In the genomic region with DNA sequence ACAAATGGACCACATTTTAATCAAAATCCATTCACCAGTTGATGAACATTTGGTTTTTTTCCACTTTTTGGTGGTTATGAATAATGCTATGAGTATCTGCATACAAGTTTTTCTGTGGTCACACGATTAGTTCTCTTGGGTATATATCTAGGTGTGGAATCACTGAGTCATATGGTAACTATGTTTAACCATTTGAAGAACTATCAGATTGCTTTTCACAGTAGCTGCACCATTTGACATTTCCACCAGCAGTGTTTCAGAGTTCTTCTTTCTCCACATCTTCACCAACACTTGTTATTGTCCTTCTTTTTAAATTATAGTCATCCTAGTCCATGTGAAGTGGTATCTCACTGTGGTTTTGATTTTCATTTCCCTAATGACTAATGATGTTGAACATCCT, we compare ENCODE assay signal across 13 cellular contexts. TPM values are rescaled to one million over a fixed set of nuclear protein-coding genes. Genes with fewer than 3 reads are reported as not detected.
DNase-seq lines count a peak whose midpoint lies in the region; ATAC-seq and TF ChIP-seq lines count a peak whose summit lies in the region.
"Had no signal": no experiment of that assay in that cellular context is flagged by ENCODE, and none has a peak within 500 bp of the region (broad histone marks: within the 10 kb centered on the region; RNA-seq: fewer than 3 reads in every experiment).

No MANE protein-coding gene starts in this region.

- no peak for TF ChIP-seq POLR2A in breast epithelium (IDR thresholded peaks at IDR 0.05)

- H3K23ac ChIP-seq in neuronal stem cell (ENCODE audit: low read depth, low read length, poor library complexity), result no peak overlapping the region

- H2BK5ac ChIP-seq in neuronal stem cell (ENCODE audit: low read length), result no peak overlapping the region

- no peak overlapping the region for H3K4ac ChIP-seq in neuronal stem cell (ENCODE audit: low read length)

- POLR2A ChIA-PET in MCF 10A (lab: Yijun Ruan, JAX), result interaction anchor here (0.6 to 5.5 kb wide), 12 partner anchors 9 to 609 kb away, joined by 3 to 35 read pairs (median 4); a partner anchor contains a TSS

- H2BK15ac ChIP-seq in neuronal stem cell (ENCODE audit: low read length), result no peak overlapping the region

- no CpG with 5 or more reads among the region's 1 CpG for WGBS in neuronal stem cell (ENCODE audit: extremely low coverage in 2 of 2, insufficient read length in 2 of 2, insufficient replicate concordance in 1 of 2), 2 donors

- H2BK12ac ChIP-seq in neuronal stem cell (ENCODE audit: low read length), result no peak overlapping the region

- H3K27me3 ChIP-seq in breast epithelium, result no peaks in the 10 kb centered on the region
- no peaks in the 10 kb centered on the region for H3K27me3 ChIP-seq in neuronal stem cell (ENCODE audit: control insufficient read depth in 3 of 3, insufficient read depth in 3 of 3, low read depth in 1 of 3, low read length in 3 of 3)

- H3K18ac ChIP-seq in neuronal stem cell (ENCODE audit: low read length), result no peak overlapping the region

- no peak overlapping the region for H2AK5ac ChIP-seq in neuronal stem cell (ENCODE audit: low read depth, low read length)

- no peaks in the 10 kb centered on the region for H3K79me1 ChIP-seq in neuronal stem cell (ENCODE audit: low read depth, low read length)

- H3K4me1 ChIP-seq in breast epithelium (no peaks in the 10 kb centered on the region), neuronal stem cell (ENCODE audit: control insufficient read depth in 2 of 2, insufficient read depth in 1 of 2, low read depth in 1 of 2, low read length in 2 of 2) (no peaks in the 10 kb centered on the region)

- H4K91ac ChIP-seq in neuronal stem cell (ENCODE audit: low read depth, low read length, poor library complexity), result no peak overlapping the region

- H3K27me3 Mint-ChIP-seq in MCF 10A (ENCODE audit: insufficient read depth, unreplicated experiment) (no peaks in the 10 kb centered on the region), glutamatergic neuron (ENCODE audit: unreplicated experiment) (no peaks in the 10 kb centered on the region)
- H3K27me3 Mint-ChIP-seq in T-helper 1 cell treated with Interleukin-12 subunit alpha and Interleukin-12 subunit beta and Interleukin-4 antibody, amounts not matched to agents 30 μg/mL and 1 μg/mL, for 36 hours (ENCODE audit: low read depth), result no peaks in the 10 kb centered on the region
- peaks cover 10% of the 10 kb centered on the region for H3K27me3 Mint-ChIP-seq in stimulated activated naive CD8-positive, alpha-beta T cell treated with anti-CD3 and anti-CD28 coated beads, Interleukin-15, amount 100 ng/mL, for 72 hours

- H3K36me3 ChIP-seq in breast epithelium (no peaks in the 10 kb centered on the region), neuronal stem cell (replicated peaks in 1 of 2; ENCODE audit: control insufficient read depth in 2 of 2, insufficient read depth in 2 of 2, low read length in 2 of 2) (no peaks in the 10 kb centered on the region)

- H3K36me3 Mint-ChIP-seq in MCF 10A (ENCODE audit: insufficient read depth, unreplicated experiment), result peaks cover under 1% of the 10 kb centered on the region
- no peaks in the 10 kb centered on the region for H3K36me3 Mint-ChIP-seq in T-helper 1 cell treated with Interleukin-12 subunit alpha and Interleukin-12 subunit beta and Interleukin-4 antibody, amounts not matched to agents 30 μg/mL and 1 μg/mL, for 36 hours (ENCODE audit: low read depth)
- H3K36me3 Mint-ChIP-seq in glutamatergic neuron (ENCODE audit: unreplicated experiment), result peaks cover 6% of the 10 kb centered on the region
- H3K36me3 Mint-ChIP-seq: CD4-positive, CD25-positive, alpha-beta regulatory T cell had no signal

- intact Hi-C loops in MCF 10A (cut with micrococcal nuclease) (loop anchor here (1.0 to 5.0 kb wide), 2 partner anchors 33 to 50 kb away; a partner anchor contains a TSS), breast epithelium (cut with DNase I; ENCODE audit: low total_unique reads) (no loop called here)

- H4K8ac ChIP-seq in neuronal stem cell (ENCODE audit: low read depth, low read length), result no peak overlapping the region

- H3K9me3 ChIP-seq in breast epithelium (no peaks in the 10 kb centered on the region), neuronal stem cell (replicated peaks in 1 of 2; ENCODE audit: control insufficient read depth in 2 of 2, insufficient read depth in 1 of 2, low read depth in 1 of 2, low read length in 2 of 2) (no peaks in the 10 kb centered on the region)
- H3K9me3 ChIP-seq: mucosa of descending colon had no signal

- H3K4me2 ChIP-seq in neuronal stem cell (ENCODE audit: insufficient read depth, low read length, poor library complexity, severe bottlenecking), result no peak overlapping the region

- H3K4me3 ChIP-seq in breast epithelium (no peak overlapping the region), neuronal stem cell (ENCODE audit: low read length in 2 of 2) (no peak overlapping the region)
- H3K4me3 ChIP-seq: mucosa of descending colon had no signal

- no peaks in the 10 kb centered on the region for H3K9me3 Mint-ChIP-seq in MCF 10A (ENCODE audit: unreplicated experiment)
- H3K9me3 Mint-ChIP-seq in T-helper 1 cell treated with Interleukin-12 subunit alpha and Interleukin-12 subunit beta and Interleukin-4 antibody, amounts not matched to agents 30 μg/mL and 1 μg/mL, for 36 hours, result peaks cover 21% of the 10 kb centered on the region
- H3K9me3 Mint-ChIP-seq in stimulated activated naive CD8-positive, alpha-beta T cell treated with anti-CD3 and anti-CD28 coated beads, Interleukin-15, amount 100 ng/mL, for 72 hours, result peaks cover 4 to 9% of the 10 kb centered on the region in 2 donors
- H3K9me3 Mint-ChIP-seq in glutamatergic neuron (ENCODE audit: unreplicated experiment), result peaks cover 2% of the 10 kb centered on the region

- BruUV-seq in MCF 10A (replicated peaks; lab: Mats Ljungman, UMichigan), result no TSS peak

- TF ChIP-seq CTCF in MCF 10A (IDR thresholded peaks at IDR 0.05; ENCODE audit: unreplicated experiment) (no peak), breast epithelium (IDR thresholded peaks at IDR 0.05) (no peak), glutamatergic neuron (IDR thresholded peaks at IDR 0.05; ENCODE audit: partially characterized antibody, unreplicated experiment) (no peak)

- H3K4me1 Mint-ChIP-seq in MCF 10A (ENCODE audit: insufficient read depth, unreplicated experiment) (peaks cover 26% of the 10 kb centered on the region), glutamatergic neuron (ENCODE audit: low read depth, unreplicated experiment) (no peaks in the 10 kb centered on the region)
- peaks cover 11% of the 10 kb centered on the region for H3K4me1 Mint-ChIP-seq in T-helper 1 cell treated with Interleukin-12 subunit alpha and Interleukin-12 subunit beta and Interleukin-4 antibody, amounts not matched to agents 30 μg/mL and 1 μg/mL, for 36 hours (ENCODE audit: low read depth)
- peaks cover 43% of the 10 kb centered on the region for H3K4me1 Mint-ChIP-seq in stimulated activated naive CD8-positive, alpha-beta T cell treated with anti-CD3 and anti-CD28 coated beads, Interleukin-15, amount 100 ng/mL, for 72 hours

- no peak overlapping the region for H3K9ac ChIP-seq in neuronal stem cell (ENCODE audit: low read depth, low read length, poor library complexity)

- DNase-seq in MCF 10A (ENCODE audit: unreplicated experiment), result peak; percentile 58
- DNase-seq in breast epithelium (ENCODE audit: low spot score in 2 of 2), result no peak
- DNase-seq in fibroblast of gingiva (ENCODE audit: low read depth), result peak; percentile 52
- peak in 1 of 2 donors; percentile 43 for DNase-seq in stimulated activated naive CD8-positive, alpha-beta T cell treated with anti-CD3 and anti-CD28 coated beads, Interleukin-15, amount 100 ng/mL, for 72 hours
- DNase-seq in glutamatergic neuron, result no peak
- DNase-seq in DMS53 treated with DMSO at 0.1 percent for 48 hours (lab: John Stamatoyannopoulos, UW; ENCODE audit: unreplicated experiment), result no peak
- no peak for DNase-seq in neuronal stem cell (ENCODE audit: low spot score)
- DNase-seq: hippocampal formation, mucosa of descending colon, NCI-H187, RPMI8226 had no signal

- no peak overlapping the region for H2AFZ ChIP-seq in neuronal stem cell (ENCODE audit: low read length)

- H3K14ac ChIP-seq in neuronal stem cell (ENCODE audit: low read length), result no peak overlapping the region

- peak; percentile 85 for ATAC-seq in stimulated activated naive CD8-positive, alpha-beta T cell treated with anti-CD3 and anti-CD28 coated beads, Interleukin-15, amount 100 ng/mL, for 72 hours
- ATAC-seq: mucosa of descending colon had no signal

- H3K27ac ChIP-seq in breast epithelium, result no peak overlapping the region
- H3K27ac ChIP-seq in neuronal stem cell (replicated peaks; ENCODE audit: low read length), result no peak overlapping the region

- H3K4me3 Mint-ChIP-seq in MCF 10A (ENCODE audit: unreplicated experiment) (peak overlapping the region; percentile 32), glutamatergic neuron (ENCODE audit: unreplicated experiment) (no peak overlapping the region)
- H3K4me3 Mint-ChIP-seq in T-helper 1 cell treated with Interleukin-12 subunit alpha and Interleukin-12 subunit beta and Interleukin-4 antibody, amounts not matched to agents 30 μg/mL and 1 μg/mL, for 36 hours, result no peak overlapping the region
- peak overlapping the region in 1 of 2 donors; percentile 51 for H3K4me3 Mint-ChIP-seq in stimulated activated naive CD8-positive, alpha-beta T cell treated with anti-CD3 and anti-CD28 coated beads, Interleukin-15, amount 100 ng/mL, for 72 hours
- H3K4me3 Mint-ChIP-seq: CD4-positive, CD25-positive, alpha-beta regulatory T cell had no signal

- H2BK120ac ChIP-seq in neuronal stem cell (ENCODE audit: low read depth, low read length), result no peak overlapping the region

- CTCF ChIA-PET in MCF 10A (lab: Yijun Ruan, JAX), result interaction anchor here (0.6 to 3.9 kb wide), 3 partner anchors 74 to 178 kb away, joined by 3 to 80 read pairs (median 4); no protein-coding TSS in a partner anchor

- H3K27ac Mint-ChIP-seq in MCF 10A (ENCODE audit: low read depth, unreplicated experiment) (peak overlapping the region; percentile 82), glutamatergic neuron (ENCODE audit: unreplicated experiment) (no peak overlapping the region)
- peak overlapping the region; percentile 56 for H3K27ac Mint-ChIP-seq in T-helper 1 cell treated with Interleukin-12 subunit alpha and Interleukin-12 subunit beta and Interleukin-4 antibody, amounts not matched to agents 30 μg/mL and 1 μg/mL, for 36 hours
- H3K27ac Mint-ChIP-seq in stimulated activated naive CD8-positive, alpha-beta T cell treated with anti-CD3 and anti-CD28 coated beads, Interleukin-15, amount 100 ng/mL, for 72 hours, result peak overlapping the region; percentile 85 to 95
- H3K27ac Mint-ChIP-seq: CD4-positive, CD25-positive, alpha-beta regulatory T cell had no signal

RNA-seq across cellular contexts. Expression of a gene that starts 33.3 kb away (rescaled TPM):
- total RNA-seq in MCF 10A (2022) (52.3 and 54.0 TPM in 2 replicates), breast epithelium (10 to 100 TPM; 64.9 to 81.9 (median 75.5) TPM), glutamatergic neuron (ENCODE audit: unreplicated experiment) (23.0 TPM)
- polyA plus RNA-seq in neuronal stem cell (2013, experiment 1 of 2), result 10.9 TPM
- polyA plus RNA-seq in neuronal stem cell (2013, experiment 2 of 2), result 9.7 TPM

Comparison
In these comparisons a context has a peak if more than half of its experiments do, and no peak if none do; other contexts are left out.
1. DNase-seq: peak in MCF 10A (single experiment) and fibroblast of gingiva (single experiment); none in breast epithelium (0 of 2), glutamatergic neuron (single experiment), DMS53 treated with DMSO at 0.1 percent for 48 hours (single experiment) and neuronal stem cell (single experiment).